Comparison of ENCODE assay signal across 25 cellular contexts in genomic region chr6:9581155-9581554, GRCh38.
"Had no signal": no experiment of that assay in that cellular context is flagged by ENCODE, and none has a peak within 500 bp of the region (broad histone marks: within the 10 kb centered on the region; RNA-seq: fewer than 3 reads in every experiment).

No MANE protein-coding gene starts in this region.

- H3K4me3 ChIP-seq: ascending aorta, body of pancreas, K562 had no signal

- DNase-seq: activated CD4-positive, alpha-beta T cell treated with anti-CD3 and anti-CD28 coated beads for 48 hours; activated CD4-positive, alpha-beta T cell treated with anti-CD3 and anti-CD28 coated beads, Interleukin-2, amount 50 U/mL, for 4 hours; activated CD4-positive, CD25-positive, alpha-beta regulatory T cell treated with anti-CD3 and anti-CD28 coated beads, Interleukin-2, amount 50 U/mL, for 72 hours; activated CD8-positive, alpha-beta memory T cell treated with anti-CD3 and anti-CD28 coated beads, Interleukin-2, amount 10 ng/mL, durations not matched to agents 7 days and 5 days; activated CD8-positive, alpha-beta T cell treated with anti-CD3 and anti-CD28 coated beads, Interleukin-2, amount 10 ng/mL, durations not matched to agents 7 days and 5 days; activated effector memory CD4-positive, alpha-beta T cell treated with anti-CD3 and anti-CD28 coated beads, Interleukin-2, amount 50 U/mL, for 16 hours; activated naive CD4-positive, alpha-beta T cell treated with Interleukin-2 at 50 U/mL for 16 hours; activated naive CD8-positive, alpha-beta T cell treated with anti-CD3 and anti-CD28 coated beads, Interleukin-2, amount 50 U/mL, for 24 hours; activated T-cell treated with anti-CD3 and anti-CD28 coated beads, Interleukin-2, amount 50 U/mL, for 4 hours; amniotic stem cell; body of pancreas; Kasumi-1; NCI-H1048; NCI-H1417 treated with DMSO at 0.1 percent for 48 hours; NCI-H1930; NCI-H345; NCI-H510A; NCI-H526 treated with DMSO at 0.1 percent for 48 hours; SIG-M5; T-helper 17 cell; T-helper 9 cell had no signal

- H3K36me3 ChIP-seq: ascending aorta had no signal

- ATAC-seq: activated CD8-positive, alpha-beta memory T cell treated with anti-CD3 and anti-CD28 coated beads, Interleukin-2, amount 10 ng/mL, durations not matched to agents 7 days and 5 days; activated CD8-positive, alpha-beta T cell treated with anti-CD3 and anti-CD28 coated beads, Interleukin-2, amount 10 ng/mL, durations not matched to agents 7 days and 5 days; activated naive CD4-positive, alpha-beta T cell treated with anti-CD3 and anti-CD28 coated beads, Interleukin-2, amount 50 U/mL, for 72 hours; activated naive CD8-positive, alpha-beta T cell treated with anti-CD3 and anti-CD28 coated beads, Interleukin-2, amount 50 U/mL, for 24 hours; activated T-cell treated with anti-CD3 and anti-CD28 coated beads, Interleukin-2, amount 50 U/mL, for 4 hours; body of pancreas; K562; T-helper 17 cell; WTC11 had no signal

- H3K9me3 ChIP-seq: ascending aorta, body of pancreas had no signal

- H3K4me1 ChIP-seq: ascending aorta, body of pancreas had no signal
